In genomic region chr11:46726206-46726862, GRCh38 we compare ENCODE assay signal across 1 cellular context.
TF ChIP-seq lines count a peak whose summit lies in the region.

No MANE protein-coding gene starts in this region.

TF ChIP-seq in K562, 482 proteins besides CTCF, POLR2A, EP300 and RAD21 (continued from another document):
- TF ChIP-seq PPARD (CRISPR knock-in tag; IDR thresholded peaks at IDR 0.05), result no peak
- peak; percentile 80 for TF ChIP-seq ADNP (tag; IDR thresholded peaks at IDR 0.05)
- no peak for TF ChIP-seq ZNF449 (CRISPR knock-in tag; IDR thresholded peaks at IDR 0.05)
- no peak for TF ChIP-seq MLX (CRISPR knock-in tag; conservative IDR thresholded peaks at IDR 0.05)
- no peak for TF ChIP-seq HES1 (IDR thresholded peaks at IDR 0.05; ENCODE audit: low read depth)
- no peak for TF ChIP-seq EP400 (IDR thresholded peaks at IDR 0.05)
- no peak for TF ChIP-seq E2F8 (IDR thresholded peaks at IDR 0.05; ENCODE audit: low read depth, partially characterized antibody)
- no peak for TF ChIP-seq SIN3B (IDR thresholded peaks at IDR 0.05; ENCODE audit: low read depth)
- no peak for TF ChIP-seq ELK1 (CRISPR knock-in tag; IDR thresholded peaks at IDR 0.05)
- no peak for TF ChIP-seq HCFC1 (IDR thresholded peaks at IDR 0.05; ENCODE audit: low read depth, low read length)
- no peak for TF ChIP-seq E2F5 (CRISPR knock-in tag; IDR thresholded peaks at IDR 0.05)
- TF ChIP-seq TFE3 (CRISPR knock-in tag; IDR thresholded peaks at IDR 0.05), result no peak
- TF ChIP-seq ZFPM2 (CRISPR knock-in tag; IDR thresholded peaks at IDR 0.05), result no peak
- no peak for TF ChIP-seq ZNF507 (tag; conservative IDR thresholded peaks at IDR 0.05)
- no peak for TF ChIP-seq JUNB (CRISPR knock-in tag; conservative IDR thresholded peaks at IDR 0.05)
- TF ChIP-seq PYGO2 (tag; IDR thresholded peaks at IDR 0.05), result no peak
- TF ChIP-seq FUS (optimal IDR thresholded peaks at IDR 0.05; ENCODE audit: low read depth, low read length), result no peak
- TF ChIP-seq HDAC8 (tag; IDR thresholded peaks at IDR 0.05), result no peak
- no peak for TF ChIP-seq CHD2 (IDR thresholded peaks at IDR 0.05; ENCODE audit: low read depth, low read length)
- TF ChIP-seq ELF4 (CRISPR knock-in tag; IDR thresholded peaks at IDR 0.05), result no peak
- TF ChIP-seq NR4A1 (CRISPR knock-in tag; IDR thresholded peaks at IDR 0.05), result no peak
- no peak for TF ChIP-seq NR4A1 (tag; IDR thresholded peaks at IDR 0.05)
- no peak for TF ChIP-seq MYBL2 (IDR thresholded peaks at IDR 0.05; ENCODE audit: low read depth)
- no peak for TF ChIP-seq MYBL2 (CRISPR knock-in tag; IDR thresholded peaks at IDR 0.05; ENCODE audit: borderline replicate concordance)
- TF ChIP-seq ZNF707 (CRISPR knock-in tag; conservative IDR thresholded peaks at IDR 0.05), result no peak
- peak; percentile 74; the same call in 1 of the 2 replicates for TF ChIP-seq SMARCA5 (IDR thresholded peaks at IDR 0.05)
- no peak for TF ChIP-seq MXI1 (IDR thresholded peaks at IDR 0.05; ENCODE audit: low read depth, low read length)
- TF ChIP-seq SREBF2 (CRISPR knock-in tag; IDR thresholded peaks at IDR 0.05), result no peak
- no peak for TF ChIP-seq MEF2A (IDR thresholded peaks at IDR 0.05; ENCODE audit: control insufficient read depth, low read depth, low read length)
- TF ChIP-seq BCOR (IDR thresholded peaks at IDR 0.05), result peak; percentile 84
